ENCODE assay signal across 26 cellular contexts in genomic region chr1:209008586-209008985, GRCh38.
"Had no signal": no experiment of that assay in that cellular context is flagged by ENCODE, and none has a peak within 500 bp of the region (broad histone marks: within the 10 kb centered on the region; RNA-seq: fewer than 3 reads in every experiment).

No MANE protein-coding gene starts in this region.

- H3K27ac Mint-ChIP-seq: memory B cell; naive thymus-derived CD4-positive, alpha-beta T cell; natural killer cell treated with Interleukin-12 subunit alpha and Interleukin-12 subunit beta and Interleukin-15 and Interleukin-18, amount 100 ng/mL, for 72 hours; progenitor cell of endocrine pancreas; stimulated activated memory B cell treated with anti-CD40 and anti-IgM and Interleukin-4, amounts not matched to agents 10 μg/mL and 1 μg/mL and 100 μg/mL, for 72 hours; stimulated activated naive CD8-positive, alpha-beta T cell treated with anti-CD3 and anti-CD28 coated beads, Interleukin-15, amount 100 ng/mL, for 72 hours; type B pancreatic cell had no signal

- H3K4me3 ChIP-seq: left lung, lung, mucosa of descending colon, ovary, right atrium auricular region, right lobe of liver, smooth muscle cell, tibial nerve, uterus had no signal

- H3K4me1 Mint-ChIP-seq: memory B cell; naive thymus-derived CD4-positive, alpha-beta T cell; stimulated activated memory B cell treated with anti-CD40 and anti-IgM and Interleukin-4, amounts not matched to agents 10 μg/mL and 1 μg/mL and 100 μg/mL, for 72 hours; stimulated activated naive CD8-positive, alpha-beta T cell treated with anti-CD3 and anti-CD28 coated beads, Interleukin-15, amount 100 ng/mL, for 72 hours had no signal

- DNase-seq: hippocampal formation; kidney; left colon; left lung; midbrain; mucosa of descending colon; naive thymus-derived CD4-positive, alpha-beta T cell; ovary; right lobe of liver; stimulated activated CD4-positive, alpha-beta T cell treated with anti-CD3 and anti-CD28 coated beads, Interleukin-1b, Interleukin-23, amount 100 ng/mL, for 48 hours; stimulated activated CD4-positive, alpha-beta T cell treated with anti-CD3 and anti-CD28 coated beads, Interleukin-2, amount 100 ng/mL, for 48 hours; stimulated activated CD4-positive, alpha-beta T cell treated with anti-CD3 and anti-CD28 coated beads, Interleukin-4, amount 100 ng/mL, for 4 hours; stimulated activated CD8-positive, alpha-beta memory T cell treated with anti-CD3 and anti-CD28 coated beads, Interleukin-4, amount 100 ng/mL, for 48 hours; stimulated activated naive CD4-positive, alpha-beta T cell treated with Interleukin-2 at 50 U/mL for 16 hours; stimulated activated naive CD8-positive, alpha-beta T cell treated with anti-CD3 and anti-CD28 coated beads, Interleukin-15, amount 100 ng/mL, for 72 hours; substantia nigra; uterus had no signal

- H3K27ac ChIP-seq: left lung, ovary, right atrium auricular region, right lobe of liver, tibial nerve, uterus had no signal

- H3K4me2 ChIP-seq: smooth muscle cell had no signal

- H3K36me3 ChIP-seq: left lung, ovary, right atrium auricular region, right lobe of liver, tibial nerve, uterus had no signal

- H3K9me3 Mint-ChIP-seq: naive thymus-derived CD4-positive, alpha-beta T cell; natural killer cell treated with Interleukin-12 subunit alpha and Interleukin-12 subunit beta and Interleukin-15 and Interleukin-18, amount 100 ng/mL, for 72 hours; stimulated activated memory B cell treated with anti-CD40 and anti-IgM and Interleukin-4, amounts not matched to agents 10 μg/mL and 1 μg/mL and 100 μg/mL, for 72 hours; stimulated activated naive CD8-positive, alpha-beta T cell treated with anti-CD3 and anti-CD28 coated beads, Interleukin-15, amount 100 ng/mL, for 72 hours; type B pancreatic cell had no signal

- H3K9me3 ChIP-seq: left lung, mucosa of descending colon, ovary, right atrium auricular region, right lobe of liver, tibial nerve, uterus had no signal

- H3K36me3 Mint-ChIP-seq: memory B cell; naive thymus-derived CD4-positive, alpha-beta T cell; natural killer cell treated with Interleukin-12 subunit alpha and Interleukin-12 subunit beta and Interleukin-15 and Interleukin-18, amount 100 ng/mL, for 72 hours; stimulated activated memory B cell treated with anti-CD40 and anti-IgM and Interleukin-4, amounts not matched to agents 10 μg/mL and 1 μg/mL and 100 μg/mL, for 72 hours; type B pancreatic cell had no signal

- H3K4me1 ChIP-seq: left lung, right atrium auricular region, right lobe of liver, tibial nerve, uterus had no signal

- H3K27me3 Mint-ChIP-seq: memory B cell; progenitor cell of endocrine pancreas; stimulated activated memory B cell treated with anti-CD40 and anti-IgM and Interleukin-4, amounts not matched to agents 10 μg/mL and 1 μg/mL and 100 μg/mL, for 72 hours; type B pancreatic cell had no signal

- H3K27me3 ChIP-seq: left lung, ovary, right atrium auricular region, right lobe of liver, tibial nerve, uterus had no signal

- ATAC-seq: left colon; left lung; mucosa of descending colon; naive thymus-derived CD4-positive, alpha-beta T cell; natural killer cell treated with Interleukin-12 subunit alpha and Interleukin-12 subunit beta and Interleukin-15 and Interleukin-18, amount 100 ng/mL, for 72 hours; right lobe of liver; stimulated activated memory B cell treated with anti-CD40 and anti-IgM and Interleukin-4, amounts not matched to agents 10 μg/mL and 1 μg/mL and 100 μg/mL, for 72 hours; stimulated activated naive CD8-positive, alpha-beta T cell treated with anti-CD3 and anti-CD28 coated beads, Interleukin-15, amount 100 ng/mL, for 72 hours had no signal

- H3K4me3 Mint-ChIP-seq: memory B cell; naive thymus-derived CD4-positive, alpha-beta T cell; natural killer cell treated with Interleukin-12 subunit alpha and Interleukin-12 subunit beta and Interleukin-15 and Interleukin-18, amount 100 ng/mL, for 72 hours; stimulated activated memory B cell treated with anti-CD40 and anti-IgM and Interleukin-4, amounts not matched to agents 10 μg/mL and 1 μg/mL and 100 μg/mL, for 72 hours; stimulated activated naive CD8-positive, alpha-beta T cell treated with anti-CD3 and anti-CD28 coated beads, Interleukin-15, amount 100 ng/mL, for 72 hours; type B pancreatic cell had no signal
